Comparison of ENCODE assay signal across 13 cellular contexts in genomic region chr6:27294409-27294808, GRCh38. TPM values are rescaled to one million over a fixed set of nuclear protein-coding genes. Genes with fewer than 3 reads are reported as not detected.
DNase-seq lines count a peak whose midpoint lies in the region; ATAC-seq and TF ChIP-seq lines count a peak whose summit lies in the region.
"Had no signal": no experiment of that assay in that cellular context is flagged by ENCODE, and none has a peak within 500 bp of the region (broad histone marks: within the 10 kb centered on the region; RNA-seq: fewer than 3 reads in every experiment).

No MANE protein-coding gene starts in this region.

- H3K4me3 ChIP-seq in breast epithelium = no peak overlapping the region
- no peak overlapping the region for H3K4me3 ChIP-seq in stomach

- intact Hi-C loops in MCF 10A (cut with micrococcal nuclease) = loop anchor here (2.0 kb wide), 2 partner anchors 80 to 250 kb away; no protein-coding TSS in a partner anchor
- intact Hi-C loops in breast epithelium (cut with DNase I; ENCODE audit: low total_unique reads) = no loop called here
- intact Hi-C loops in stomach (cut with DNase I; ENCODE audit: low total_unique reads) = no loop called here

- H3K27ac Mint-ChIP-seq in MCF 10A (ENCODE audit: low read depth, unreplicated experiment) (no peak overlapping the region), chondrocyte (ENCODE audit: unreplicated experiment) (no peak overlapping the region)
- H3K27ac Mint-ChIP-seq: activated naive CD8-positive, alpha-beta T cell; stimulated activated naive CD8-positive, alpha-beta T cell treated with anti-CD3 and anti-CD28 coated beads, Interleukin-15, amount 100 ng/mL, for 72 hours had no signal

- H3K27me3 ChIP-seq in breast epithelium = peaks cover 0 to 97% of the 10 kb centered on the region in 2 donors
- H3K27me3 ChIP-seq in stomach = peaks cover 34 to 100% (median 83%) of the 10 kb centered on the region in 3 donors

- peaks cover 21% of the 10 kb centered on the region for H3K36me3 Mint-ChIP-seq in MCF 10A (ENCODE audit: insufficient read depth, unreplicated experiment)
- H3K36me3 Mint-ChIP-seq in chondrocyte (ENCODE audit: low read depth) = no peaks in the 10 kb centered on the region

- no peaks in the 10 kb centered on the region for H3K4me1 ChIP-seq in breast epithelium
- H3K4me1 ChIP-seq in stomach = peaks cover 0 to 3% (median 0%) of the 10 kb centered on the region in 4 donors
- H3K4me1 ChIP-seq: parathyroid adenoma had no signal

- peaks cover 40% of the 10 kb centered on the region for H3K4me1 Mint-ChIP-seq in MCF 10A (ENCODE audit: insufficient read depth, unreplicated experiment)
- H3K4me1 Mint-ChIP-seq in chondrocyte (ENCODE audit: low read depth) = peaks cover 59% of the 10 kb centered on the region

- ATAC-seq in esophagus mucosa = no peak
- no peak for ATAC-seq in HG03457 (IDR thresholded peaks at IDR 0.05; ENCODE audit: unreplicated experiment)
- ATAC-seq: stimulated activated naive CD8-positive, alpha-beta T cell treated with anti-CD3 and anti-CD28 coated beads, Interleukin-15, amount 100 ng/mL, for 72 hours had no signal

- H3K9me3 Mint-ChIP-seq in MCF 10A (ENCODE audit: unreplicated experiment) (no peaks in the 10 kb centered on the region), chondrocyte (ENCODE audit: low read depth) (peaks cover 4% of the 10 kb centered on the region)

- WGBS in stomach, 5 donors = 12 to 37% (median 15%) methylated on average over 5 of the region's 5 CpGs

- CTCF ChIA-PET in MCF 10A (lab: Yijun Ruan, JAX) (interaction anchor here (0.6 to 1.4 kb wide), 6 partner anchors 10 to 755 kb away, joined by 3 to 5 read pairs (median 4); no protein-coding TSS in a partner anchor), GM10248 (lab: Yijun Ruan, JAX) (no interaction called here)

- TF ChIP-seq CTCF in MCF 10A (IDR thresholded peaks at IDR 0.05; ENCODE audit: unreplicated experiment) (no peak), breast epithelium (IDR thresholded peaks at IDR 0.05) (no peak), chondrocyte (IDR thresholded peaks at IDR 0.05) (no peak), GM10248 (IDR thresholded peaks at IDR 0.05; ENCODE audit: control extremely low read depth, extremely low read depth, low read depth, missing control alignments) (no peak), stomach (IDR thresholded peaks at IDR 0.05) (no peak)

- BruUV-seq in MCF 10A (replicated peaks; lab: Mats Ljungman, UMichigan) = no TSS peak

- DNase-seq in MCF 10A (ENCODE audit: unreplicated experiment) (no peak), breast epithelium (ENCODE audit: low spot score in 2 of 2) (no peak), NCI-H69 (lab: John Stamatoyannopoulos, UW) (peak; percentile 5), chondrocyte (ENCODE audit: low spot score) (no peak), GM10248 (ENCODE audit: extremely low spot score) (no peak), stomach (no peak)
- DNase-seq: activated CD4-positive, CD25-positive, alpha-beta regulatory T cell; NCI-H2171; stimulated activated naive CD8-positive, alpha-beta T cell treated with anti-CD3 and anti-CD28 coated beads, Interleukin-15, amount 100 ng/mL, for 72 hours had no signal

- TF ChIP-seq POLR2A in breast epithelium (IDR thresholded peaks at IDR 0.05) (no peak), stomach (IDR thresholded peaks at IDR 0.05) (no peak)

- H3K27ac ChIP-seq in breast epithelium (no peak overlapping the region), stomach (no peak overlapping the region)
- H3K27ac ChIP-seq: parathyroid adenoma had no signal

- POLR2A ChIA-PET in MCF 10A (lab: Yijun Ruan, JAX) (interaction anchor here (0.7 to 3.6 kb wide), 18 partner anchors 9 to 760 kb away, joined by 3 to 29 read pairs (median 6); partner anchors contain the start of gene ZNF184), GM10248 (lab: Yijun Ruan, JAX) (no interaction called here)

- H3K36me3 ChIP-seq in breast epithelium (no peaks in the 10 kb centered on the region), stomach (no peaks in the 10 kb centered on the region)

- H3K27me3 Mint-ChIP-seq in MCF 10A (ENCODE audit: insufficient read depth, unreplicated experiment) (no peaks in the 10 kb centered on the region), chondrocyte (ENCODE audit: low read depth) (peaks cover 30% of the 10 kb centered on the region)

- H3K4me3 Mint-ChIP-seq in MCF 10A (ENCODE audit: unreplicated experiment) = peak overlapping the region; percentile 33
- peak overlapping the region; percentile 37 for H3K4me3 Mint-ChIP-seq in chondrocyte (ENCODE audit: unreplicated experiment)
- H3K4me3 Mint-ChIP-seq: activated naive CD8-positive, alpha-beta T cell had no signal

- no peak for TF ChIP-seq EP300 in stomach (IDR thresholded peaks at IDR 0.05)

- peaks cover 0 to 10% of the 10 kb centered on the region in 2 donors for H3K9me3 ChIP-seq in breast epithelium
- H3K9me3 ChIP-seq in stomach = peaks cover 0 to 55% (median 43%) of the 10 kb centered on the region in 4 donors

RNA-seq across cellular contexts. Expression of gene POM121L2, which starts 17.7 kb away (rescaled TPM):
- total RNA-seq in MCF 10A (2022) (not detected in 2 replicates), breast epithelium (not detected), chondrocyte (not detected in 3 replicates), esophagus mucosa (not detected), stomach (not detected)
- not detected for polyA plus RNA-seq in stomach

RNA-seq across cellular contexts. Expression of gene PRSS16, which starts 46.9 kb away (rescaled TPM):
- total RNA-seq in MCF 10A (2022) = 22.8 and 27.9 TPM in 2 replicates
- 10 to 100 TPM in 2 of 3 donors, under 1 TPM in 1; 0.80 to 31.0 (median 12.8) TPM for total RNA-seq in breast epithelium
- total RNA-seq in chondrocyte = 1.1 to 1.8 TPM (median 1.7 TPM) in 3 replicates
- 7.7 TPM for total RNA-seq in esophagus mucosa
- 10 to 100 TPM in 2 of 5 donors, 1 to 10 TPM in 2, not detected in 1; 2.2 to 36.2 (median 11.3) TPM for total RNA-seq in stomach
- polyA plus RNA-seq in stomach = 10 to 100 TPM in 2 of 3 donors, 1 to 10 TPM in 1; 7.4 to 23.7 (median 18.5) TPM
